Comparison of ENCODE assay signal across 9 cellular contexts in genomic region chr10:14782691-14783363, GRCh38. TPM values are rescaled to one million over a fixed set of nuclear protein-coding genes. Genes with fewer than 3 reads are reported as not detected.
A peak's percentile ranks its signal among the peaks of the same experiment; 100 is the strongest.
DNase-seq lines count a peak whose midpoint lies in the region; ATAC-seq and TF ChIP-seq lines count a peak whose summit lies in the region.
"Had no signal": no experiment of that assay in that cellular context is flagged by ENCODE, and none has a peak within 500 bp of the region (broad histone marks: within the 10 kb centered on the region; RNA-seq: fewer than 3 reads in every experiment).

No MANE protein-coding gene starts in this region.

- TF ChIP-seq RAD21 in HCT116 (IDR thresholded peaks at IDR 0.05; ENCODE audit: low read depth): no peak

- no peak overlapping the region for H3K4me3 Mint-ChIP-seq in activated CD8-positive, alpha-beta T cell treated with anti-CD3 and anti-CD28 coated beads, Interleukin-2, amount 10 ng/mL, durations not matched to agents 7 days and 5 days
- H3K4me3 Mint-ChIP-seq: brain had no signal

- peak overlapping the region; percentile 57 for H2AFZ ChIP-seq in HCT116 (ENCODE audit: low read depth, low read length, poor library complexity, severe bottlenecking)

- TF ChIP-seq CTCF in HCT116 (IDR thresholded peaks at IDR 0.05 in 2 of 3, conservative IDR thresholded peaks at IDR 0.05 in 1 of 3; ENCODE audit: borderline replicate concordance in 1 of 3, insufficient read depth in 1 of 3, low read depth in 2 of 3, low read length in 2 of 3): no peak

- no peak overlapping the region for H3K27ac ChIP-seq in HCT116 (ENCODE audit: low read depth, low read length)

- no peaks in the 10 kb centered on the region for H4K20me1 ChIP-seq in HCT116 (ENCODE audit: insufficient read depth)

- H3K4me1 Mint-ChIP-seq in activated CD8-positive, alpha-beta T cell treated with anti-CD3 and anti-CD28 coated beads, Interleukin-2, amount 10 ng/mL, durations not matched to agents 7 days and 5 days (ENCODE audit: low read depth): peaks cover 11% of the 10 kb centered on the region
- H3K4me1 Mint-ChIP-seq: brain had no signal

- POLR2A ChIA-PET in HCT116 (lab: Charles Lee): no interaction called here
- POLR2A ChIA-PET in activated CD8-positive, alpha-beta T cell treated with anti-CD3 and anti-CD28 coated beads, Interleukin-2, amount 10 ng/mL, durations not matched to agents 7 days and 5 days (lab: Charles Lee): no interaction called here

- no peak for TF ChIP-seq POLR2A in HCT116 (IDR thresholded peaks at IDR 0.05; ENCODE audit: borderline replicate concordance, extremely low read depth, insufficient read depth, insufficient read length)

- ATAC-seq in HCT116: peak; percentile 88
- ATAC-seq in activated CD8-positive, alpha-beta T cell treated with anti-CD3 and anti-CD28 coated beads, Interleukin-2, amount 10 ng/mL, durations not matched to agents 7 days and 5 days: peak; percentile 15
- ATAC-seq in HG03457 (IDR thresholded peaks at IDR 0.05; ENCODE audit: unreplicated experiment): no peak
- ATAC-seq in HG03439 (IDR thresholded peaks at IDR 0.05; ENCODE audit: unreplicated experiment): no peak
- no peak for ATAC-seq in HG03025 (IDR thresholded peaks at IDR 0.05; ENCODE audit: low FRiP score, unreplicated experiment)
- ATAC-seq in GM18870 (IDR thresholded peaks at IDR 0.05; ENCODE audit: unreplicated experiment): no peak

- peak; percentile 43 for DNase-seq in 8988T
- DNase-seq in HCT116 (ENCODE audit: low read depth, low spot score): peak; percentile 61
- DNase-seq in activated CD8-positive, alpha-beta T cell treated with anti-CD3 and anti-CD28 coated beads, Interleukin-2, amount 10 ng/mL, durations not matched to agents 7 days and 5 days: no peak
- peak; percentile 90 for DNase-seq in islet precursor cell

- no peaks in the 10 kb centered on the region for H3K9me3 Mint-ChIP-seq in activated CD8-positive, alpha-beta T cell treated with anti-CD3 and anti-CD28 coated beads, Interleukin-2, amount 10 ng/mL, durations not matched to agents 7 days and 5 days (ENCODE audit: insufficient read depth)

- H3K9me3 ChIP-seq in HCT116 (ENCODE audit: control insufficient read depth in 1 of 2, insufficient read depth in 1 of 2, low read depth in 1 of 2, low read length in 2 of 2): peaks cover 3 to 4% of the 10 kb centered on the region in 2 experiments; a peak in 1 of 4 replicates

- H3K36me3 Mint-ChIP-seq in activated CD8-positive, alpha-beta T cell treated with anti-CD3 and anti-CD28 coated beads, Interleukin-2, amount 10 ng/mL, durations not matched to agents 7 days and 5 days (ENCODE audit: low read depth): peaks cover 2% of the 10 kb centered on the region
- H3K36me3 Mint-ChIP-seq: brain had no signal

- no peaks in the 10 kb centered on the region for H3K9me2 ChIP-seq in HCT116 (ENCODE audit: insufficient read depth)

- RAD21 ChIA-PET in HCT116 (lab: Charles Lee; ENCODE audit: low non-redundant PET in 1 of 2, low total read pairs in 2 of 2, uncharacterized antibody in 2 of 2, unreplicated experiment in 2 of 2): no interaction called here

- CTCF ChIA-PET in HCT116 (lab: Charles Lee): no interaction called here
- CTCF ChIA-PET in activated CD8-positive, alpha-beta T cell treated with anti-CD3 and anti-CD28 coated beads, Interleukin-2, amount 10 ng/mL, durations not matched to agents 7 days and 5 days (lab: Charles Lee): no interaction called here

- no peak overlapping the region; the same call in 1 of the 2 replicates for H3K9ac ChIP-seq in HCT116 (ENCODE audit: low read length)

- peak overlapping the region; percentile 62 for H3K4me2 ChIP-seq in HCT116 (ENCODE audit: low read length)

- no peaks in the 10 kb centered on the region for H3K27me3 ChIP-seq in HCT116 (ENCODE audit: insufficient read depth, low read length)

- peak overlapping the region in 1 of 2 experiments; percentile 12; a peak in 1 of 4 replicates for H3K4me3 ChIP-seq in HCT116 (replicated peaks in 1 of 2; ENCODE audit: low read depth in 1 of 2, low read length in 2 of 2)

- H3K79me2 ChIP-seq in HCT116 (ENCODE audit: insufficient read depth, low read length): no peaks in the 10 kb centered on the region

- peak overlapping the region; percentile 77 for H3K27ac Mint-ChIP-seq in activated CD8-positive, alpha-beta T cell treated with anti-CD3 and anti-CD28 coated beads, Interleukin-2, amount 10 ng/mL, durations not matched to agents 7 days and 5 days
- H3K27ac Mint-ChIP-seq: brain had no signal

- no TSS peak for BruUV-seq in HCT116 (replicated peaks; lab: Mats Ljungman, UMichigan)

- intact Hi-C loops in HCT116 (cut with micrococcal nuclease): no loop called here

- H3K36me3 ChIP-seq in HCT116 (ENCODE audit: control insufficient read depth in 1 of 2, insufficient read depth in 2 of 2, low read length in 2 of 2): no peaks in the 10 kb centered on the region

- H3K27me3 Mint-ChIP-seq in activated CD8-positive, alpha-beta T cell treated with anti-CD3 and anti-CD28 coated beads, Interleukin-2, amount 10 ng/mL, durations not matched to agents 7 days and 5 days (ENCODE audit: low read depth): no peaks in the 10 kb centered on the region

- peaks cover 0 to 21% of the 10 kb centered on the region in 2 experiments; a peak in 2 of 4 replicates for H3K4me1 ChIP-seq in HCT116 (ENCODE audit: control insufficient read depth in 1 of 2, insufficient read depth in 2 of 2, low read length in 2 of 2)

TF ChIP-seq in HCT116, 20 proteins besides CTCF, POLR2A, EP300 and RAD21 (continues in another document):
- no peak for TF ChIP-seq MAX (IDR thresholded peaks at IDR 0.05)
- TF ChIP-seq, protein P1, sequence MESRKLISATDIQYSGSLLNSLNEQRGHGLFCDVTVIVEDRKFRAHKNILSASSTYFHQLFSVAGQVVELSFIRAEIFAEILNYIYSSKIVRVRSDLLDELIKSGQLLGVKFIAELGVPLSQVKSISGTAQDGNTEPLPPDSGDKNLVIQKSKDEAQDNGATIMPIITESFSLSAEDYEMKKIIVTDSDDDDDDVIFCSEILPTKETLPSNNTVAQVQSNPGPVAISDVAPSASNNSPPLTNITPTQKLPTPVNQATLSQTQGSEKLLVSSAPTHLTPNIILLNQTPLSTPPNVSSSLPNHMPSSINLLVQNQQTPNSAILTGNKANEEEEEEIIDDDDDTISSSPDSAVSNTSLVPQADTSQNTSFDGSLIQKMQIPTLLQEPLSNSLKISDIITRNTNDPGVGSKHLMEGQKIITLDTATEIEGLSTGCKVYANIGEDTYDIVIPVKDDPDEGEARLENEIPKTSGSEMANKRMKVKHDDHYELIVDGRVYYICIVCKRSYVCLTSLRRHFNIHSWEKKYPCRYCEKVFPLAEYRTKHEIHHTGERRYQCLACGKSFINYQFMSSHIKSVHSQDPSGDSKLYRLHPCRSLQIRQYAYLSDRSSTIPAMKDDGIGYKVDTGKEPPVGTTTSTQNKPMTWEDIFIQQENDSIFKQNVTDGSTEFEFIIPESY (IDR thresholded peaks at IDR 0.05; ENCODE audit: extremely low read depth, insufficient replicate concordance, low read length): no peak
- TF ChIP-seq CBX3 (IDR thresholded peaks at IDR 0.05; ENCODE audit: low read depth): 0 out of 2 replicates have a peak, but pooled peaks have one; percentile 48
- no peak for TF ChIP-seq EZH2 (IDR thresholded peaks at IDR 0.05)
- peak; percentile 81 for TF ChIP-seq SP1 (IDR thresholded peaks at IDR 0.05; ENCODE audit: low read depth)
- no peak for TF ChIP-seq ZNF274 (IDR thresholded peaks at IDR 0.05; ENCODE audit: low read depth, low read length)
- TF ChIP-seq, protein P2, sequence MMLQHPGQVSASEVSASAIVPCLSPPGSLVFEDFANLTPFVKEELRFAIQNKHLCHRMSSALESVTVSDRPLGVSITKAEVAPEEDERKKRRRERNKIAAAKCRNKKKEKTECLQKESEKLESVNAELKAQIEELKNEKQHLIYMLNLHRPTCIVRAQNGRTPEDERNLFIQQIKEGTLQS (IDR thresholded peaks at IDR 0.05): no peak
- no peak for TF ChIP-seq ELF1 (IDR thresholded peaks at IDR 0.05; ENCODE audit: borderline replicate concordance, low read depth)
- peak; percentile 60 for TF ChIP-seq JUND (IDR thresholded peaks at IDR 0.05)
- no peak for TF ChIP-seq TCF7L2 (IDR thresholded peaks at IDR 0.05; ENCODE audit: borderline replicate concordance, extremely low read depth, insufficient read depth, insufficient read length)
- TF ChIP-seq YY1 (IDR thresholded peaks at IDR 0.05; ENCODE audit: extremely low read depth, insufficient replicate concordance, low read depth, low read length): no peak
- no peak for TF ChIP-seq SIN3A (IDR thresholded peaks at IDR 0.05; ENCODE audit: low read depth)
- TF ChIP-seq FOSL1 (IDR thresholded peaks at IDR 0.05; ENCODE audit: low read depth): peak; percentile 74

RNA-seq across cellular contexts. Expression of gene FAM107B, which starts 8.1 kb away (rescaled TPM):
- total RNA-seq in HCT116 (2021; ENCODE audit: unreplicated experiment): 41.6 TPM
- 14.6 and 19.8 TPM in 2 replicates for polyA plus RNA-seq in HCT116 (2012)
- total RNA-seq in activated CD8-positive, alpha-beta T cell treated with anti-CD3 and anti-CD28 coated beads, Interleukin-2, amount 10 ng/mL, durations not matched to agents 7 days and 5 days: 100 to 1,000 TPM; 130 to 135 TPM

RNA-seq across cellular contexts. Expression of gene CDNF, which starts 55.0 kb away (rescaled TPM):
- total RNA-seq in HCT116 (2021; ENCODE audit: unreplicated experiment): 1.1 TPM
- polyA plus RNA-seq in HCT116 (2012): 1.2 and 1.3 TPM in 2 replicates
- 1 to 10 TPM in 1 of 2 experiments, under 1 TPM in 1; 0.89 to 1.2 TPM for total RNA-seq in activated CD8-positive, alpha-beta T cell treated with anti-CD3 and anti-CD28 coated beads, Interleukin-2, amount 10 ng/mL, durations not matched to agents 7 days and 5 days

RNA-seq across cellular contexts. Expression of gene HSPA14, which starts 55.3 kb away (rescaled TPM):
- 19.9 TPM for total RNA-seq in HCT116 (2021; ENCODE audit: unreplicated experiment)
- 7.8 and 9.6 TPM in 2 replicates for polyA plus RNA-seq in HCT116 (2012)
- total RNA-seq in activated CD8-positive, alpha-beta T cell treated with anti-CD3 and anti-CD28 coated beads, Interleukin-2, amount 10 ng/mL, durations not matched to agents 7 days and 5 days: 10 to 100 TPM; 28.9 to 31.4 TPM

RNA-seq across cellular contexts. Expression of gene MSANTD7, which starts 55.3 kb away (rescaled TPM):
- total RNA-seq in HCT116 (2021; ENCODE audit: unreplicated experiment): 14.3 TPM
- 7.1 and 7.7 TPM in 2 replicates for polyA plus RNA-seq in HCT116 (2012)
- total RNA-seq in activated CD8-positive, alpha-beta T cell treated with anti-CD3 and anti-CD28 coated beads, Interleukin-2, amount 10 ng/mL, durations not matched to agents 7 days and 5 days: 10 to 100 TPM; 21.8 to 22.5 TPM

Comparison
In these comparisons a context has a peak if more than half of its experiments do, and no peak if none do; other contexts are left out.
1. ATAC-seq: peak in HCT116 (single experiment) and activated CD8-positive, alpha-beta T cell treated with anti-CD3 and anti-CD28 coated beads, Interleukin-2, amount 10 ng/mL, durations not matched to agents 7 days and 5 days (single experiment); none in HG03457 (single experiment), HG03439 (single experiment), HG03025 (single experiment) and GM18870 (single experiment).